In genomic region chrX:130393451-130394074, GRCh38 we compare ENCODE assay signal across 8 cellular contexts. TPM values are rescaled to one million over a fixed set of nuclear protein-coding genes. Genes with fewer than 3 reads are reported as not detected.
DNase-seq lines count a peak whose midpoint lies in the region; ATAC-seq and TF ChIP-seq lines count a peak whose summit lies in the region.

No MANE protein-coding gene starts in this region.

- H3K9ac ChIP-seq in Loucy (ENCODE audit: low read depth, low read length, poor library complexity, severe bottlenecking): no peak overlapping the region

- H3K4me3 Mint-ChIP-seq in progenitor cell of endocrine pancreas (ENCODE audit: low read depth): no peak overlapping the region

- H3K9me3 ChIP-seq in Loucy (ENCODE audit: insufficient read depth, low read depth, low read length): no peaks in the 10 kb centered on the region

- H3K79me2 ChIP-seq in Loucy (ENCODE audit: insufficient read depth, low read length): no peaks in the 10 kb centered on the region

- no peak for ATAC-seq in GM21786 (IDR thresholded peaks at IDR 0.05; ENCODE audit: unreplicated experiment)

- no peaks in the 10 kb centered on the region for H3K4me1 Mint-ChIP-seq in progenitor cell of endocrine pancreas (ENCODE audit: low read depth)

- H3K4me3 ChIP-seq in Loucy (ENCODE audit: low read length, poor library complexity, severe bottlenecking): no peak overlapping the region

- no peaks in the 10 kb centered on the region for H4K20me1 ChIP-seq in Loucy (ENCODE audit: insufficient read depth, low read length, poor library complexity, severe bottlenecking)

- H3K9me3 Mint-ChIP-seq in progenitor cell of endocrine pancreas (ENCODE audit: low read depth): no peaks in the 10 kb centered on the region

- no peaks in the 10 kb centered on the region for H3K36me3 ChIP-seq in Loucy (ENCODE audit: insufficient read depth, low read length)

- DNase-seq in GM03348 (ENCODE audit: low spot score) (peak; percentile 68), T1000 (lab: John Stamatoyannopoulos, UW) (peak; percentile 1), foreskin melanocyte (peak; percentile 44), progenitor cell of endocrine pancreas (ENCODE audit: low spot score, unreplicated experiment) (peak; percentile 23), GM19238 (ENCODE audit: insufficient read length, low spot score) (no peak)
- DNase-seq in stimulated activated naive CD4-positive, alpha-beta T cell (lab: John Stamatoyannopoulos, UW): no peak

- no peak overlapping the region for H3K27ac Mint-ChIP-seq in progenitor cell of endocrine pancreas

- no peaks in the 10 kb centered on the region for H3K36me3 Mint-ChIP-seq in progenitor cell of endocrine pancreas (ENCODE audit: insufficient read depth)

- H3K9me2 ChIP-seq in Loucy (replicated peaks; ENCODE audit: low read depth, low read length): no peaks in the 10 kb centered on the region

- H2AFZ ChIP-seq in Loucy (ENCODE audit: low read length): no peak overlapping the region

- peak; percentile 59 for TF ChIP-seq CTCF in Loucy (conservative IDR thresholded peaks at IDR 0.05; ENCODE audit: low read length)
- TF ChIP-seq CTCF in progenitor cell of endocrine pancreas (IDR thresholded peaks at IDR 0.05; ENCODE audit: unreplicated experiment): peak; percentile 72

- H3F3A ChIP-seq in Loucy (ENCODE audit: low read depth): no peaks in the 10 kb centered on the region

- no peaks in the 10 kb centered on the region for H3K4me1 ChIP-seq in Loucy (ENCODE audit: insufficient read depth, low read length, poor library complexity, severe bottlenecking)

- H3K27me3 ChIP-seq in Loucy (ENCODE audit: insufficient read depth, low read length, poor library complexity, severe bottlenecking): peaks cover 40% of the 10 kb centered on the region

- H3K4me2 ChIP-seq in Loucy (ENCODE audit: low read depth, low read length, poor library complexity, severe bottlenecking): no peak overlapping the region

- peaks cover 34% of the 10 kb centered on the region for H3K27me3 Mint-ChIP-seq in progenitor cell of endocrine pancreas

RNA-seq across cellular contexts. Expression of gene GPR119, which starts 8.1 kb away (rescaled TPM):
- 1.6 and 3.1 TPM in 2 replicates for total RNA-seq in progenitor cell of endocrine pancreas

RNA-seq across cellular contexts. Expression of gene RBMX2, which starts 8.2 kb away (rescaled TPM):
- total RNA-seq in progenitor cell of endocrine pancreas: 28.1 and 29.7 TPM in 2 replicates

RNA-seq across cellular contexts. Expression of gene SLC25A14, which starts 53.8 kb away (rescaled TPM):
- 30.5 and 34.4 TPM in 2 replicates for total RNA-seq in progenitor cell of endocrine pancreas

Comparison
In these comparisons a context has a peak if more than half of its experiments do, and no peak if none do; other contexts are left out.
1. DNase-seq: peak in GM03348 (single experiment), T1000 (single experiment), foreskin melanocyte (single experiment) and progenitor cell of endocrine pancreas (single experiment); none in stimulated activated naive CD4-positive, alpha-beta T cell (0 of 6) and GM19238 (single experiment).